In the genomic region with DNA sequence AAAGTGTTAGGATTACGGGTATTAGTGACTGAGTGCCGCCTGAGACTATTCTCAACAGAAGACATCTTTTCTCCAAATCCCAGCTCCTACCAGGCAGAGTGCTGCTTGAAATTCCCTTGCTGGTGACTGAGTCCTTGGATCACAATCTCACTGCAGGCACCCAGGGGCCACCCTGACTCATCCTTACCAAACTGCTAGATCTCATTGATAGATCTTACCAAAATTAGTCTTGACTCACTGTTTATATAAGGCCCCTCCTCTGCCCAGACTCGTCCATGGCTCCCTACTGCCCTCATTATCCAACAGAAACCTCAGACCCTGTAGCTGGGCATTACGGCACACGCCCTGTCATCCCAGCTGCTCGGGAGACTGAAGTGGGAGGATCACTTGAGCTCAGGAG, we compare ENCODE assay signal across 1 cellular context.
TF ChIP-seq lines count a peak whose summit lies in the region.

No MANE protein-coding gene starts in this region.

TF ChIP-seq in GM23338, 12 proteins besides CTCF, POLR2A, EP300 and RAD21 (continued from another document):
- TF ChIP-seq NANOG (IDR thresholded peaks at IDR 0.05; ENCODE audit: borderline replicate concordance), result no peak
- no peak for TF ChIP-seq EZH2 (IDR thresholded peaks at IDR 0.05; ENCODE audit: low read depth, unreplicated experiment)
- no peak for TF ChIP-seq POLR2AphosphoS5 (IDR thresholded peaks at IDR 0.05; ENCODE audit: low read depth)
- TF ChIP-seq CREB1 (CRISPR knock-in tag; IDR thresholded peaks at IDR 0.05; ENCODE audit: low read depth), result no peak
- no peak for TF ChIP-seq STAT1 (IDR thresholded peaks at IDR 0.05; ENCODE audit: unreplicated experiment)
- no peak for TF ChIP-seq ZNF114 (CRISPR knock-in tag; IDR thresholded peaks at IDR 0.05)
- no peak for TF ChIP-seq ZNF331 (CRISPR knock-in tag; IDR thresholded peaks at IDR 0.05; ENCODE audit: low read depth)
- TF ChIP-seq, protein P1, sequence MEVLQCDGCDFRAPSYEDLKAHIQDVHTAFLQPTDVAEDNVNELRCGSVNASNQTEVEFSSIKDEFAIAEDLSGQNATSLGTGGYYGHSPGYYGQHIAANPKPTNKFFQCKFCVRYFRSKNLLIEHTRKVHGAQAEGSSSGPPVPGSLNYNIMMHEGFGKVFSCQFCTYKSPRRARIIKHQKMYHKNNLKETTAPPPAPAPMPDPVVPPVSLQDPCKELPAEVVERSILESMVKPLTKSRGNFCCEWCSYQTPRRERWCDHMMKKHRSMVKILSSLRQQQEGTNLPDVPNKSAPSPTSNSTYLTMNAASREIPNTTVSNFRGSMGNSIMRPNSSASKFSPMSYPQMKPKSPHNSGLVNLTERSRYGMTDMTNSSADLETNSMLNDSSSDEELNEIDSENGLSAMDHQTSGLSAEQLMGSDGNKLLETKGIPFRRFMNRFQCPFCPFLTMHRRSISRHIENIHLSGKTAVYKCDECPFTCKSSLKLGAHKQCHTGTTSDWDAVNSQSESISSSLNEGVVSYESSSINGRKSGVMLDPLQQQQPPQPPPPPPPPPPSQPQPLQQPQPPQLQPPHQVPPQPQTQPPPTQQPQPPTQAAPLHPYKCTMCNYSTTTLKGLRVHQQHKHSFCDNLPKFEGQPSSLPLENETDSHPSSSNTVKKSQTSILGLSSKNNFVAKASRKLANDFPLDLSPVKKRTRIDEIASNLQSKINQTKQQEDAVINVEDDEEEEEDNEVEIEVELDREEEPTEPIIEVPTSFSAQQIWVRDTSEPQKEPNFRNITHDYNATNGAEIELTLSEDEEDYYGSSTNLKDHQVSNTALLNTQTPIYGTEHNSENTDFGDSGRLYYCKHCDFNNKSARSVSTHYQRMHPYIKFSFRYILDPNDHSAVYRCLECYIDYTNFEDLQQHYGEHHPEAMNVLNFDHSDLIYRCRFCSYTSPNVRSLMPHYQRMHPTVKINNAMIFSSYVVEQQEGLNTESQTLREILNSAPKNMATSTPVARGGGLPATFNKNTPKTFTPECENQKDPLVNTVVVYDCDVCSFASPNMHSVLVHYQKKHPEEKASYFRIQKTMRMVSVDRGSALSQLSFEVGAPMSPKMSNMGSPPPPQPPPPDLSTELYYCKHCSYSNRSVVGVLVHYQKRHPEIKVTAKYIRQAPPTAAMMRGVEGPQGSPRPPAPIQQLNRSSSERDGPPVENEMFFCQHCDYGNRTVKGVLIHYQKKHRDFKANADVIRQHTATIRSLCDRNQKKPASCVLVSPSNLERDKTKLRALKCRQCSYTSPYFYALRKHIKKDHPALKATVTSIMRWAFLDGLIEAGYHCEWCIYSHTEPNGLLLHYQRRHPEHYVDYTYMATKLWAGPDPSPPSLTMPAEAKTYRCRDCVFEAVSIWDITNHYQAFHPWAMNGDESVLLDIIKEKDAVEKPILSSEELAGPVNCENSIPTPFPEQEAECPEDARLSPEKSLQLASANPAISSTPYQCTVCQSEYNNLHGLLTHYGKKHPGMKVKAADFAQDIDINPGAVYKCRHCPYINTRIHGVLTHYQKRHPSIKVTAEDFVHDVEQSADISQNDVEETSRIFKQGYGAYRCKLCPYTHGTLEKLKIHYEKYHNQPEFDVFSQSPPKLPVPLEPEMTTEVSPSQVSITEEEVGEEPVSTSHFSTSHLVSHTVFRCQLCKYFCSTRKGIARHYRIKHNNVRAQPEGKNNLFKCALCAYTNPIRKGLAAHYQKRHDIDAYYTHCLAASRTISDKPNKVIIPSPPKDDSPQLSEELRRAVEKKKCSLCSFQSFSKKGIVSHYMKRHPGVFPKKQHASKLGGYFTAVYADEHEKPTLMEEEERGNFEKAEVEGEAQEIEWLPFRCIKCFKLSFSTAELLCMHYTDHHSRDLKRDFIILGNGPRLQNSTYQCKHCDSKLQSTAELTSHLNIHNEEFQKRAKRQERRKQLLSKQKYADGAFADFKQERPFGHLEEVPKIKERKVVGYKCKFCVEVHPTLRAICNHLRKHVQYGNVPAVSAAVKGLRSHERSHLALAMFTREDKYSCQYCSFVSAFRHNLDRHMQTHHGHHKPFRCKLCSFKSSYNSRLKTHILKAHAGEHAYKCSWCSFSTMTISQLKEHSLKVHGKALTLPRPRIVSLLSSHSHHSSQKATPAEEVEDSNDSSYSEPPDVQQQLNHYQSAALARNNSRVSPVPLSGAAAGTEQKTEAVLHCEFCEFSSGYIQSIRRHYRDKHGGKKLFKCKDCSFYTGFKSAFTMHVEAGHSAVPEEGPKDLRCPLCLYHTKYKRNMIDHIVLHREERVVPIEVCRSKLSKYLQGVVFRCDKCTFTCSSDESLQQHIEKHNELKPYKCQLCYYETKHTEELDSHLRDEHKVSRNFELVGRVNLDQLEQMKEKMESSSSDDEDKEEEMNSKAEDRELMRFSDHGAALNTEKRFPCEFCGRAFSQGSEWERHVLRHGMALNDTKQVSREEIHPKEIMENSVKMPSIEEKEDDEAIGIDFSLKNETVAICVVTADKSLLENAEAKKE (CRISPR knock-in tag; IDR thresholded peaks at IDR 0.05), result no peak
- TF ChIP-seq, protein P2, sequence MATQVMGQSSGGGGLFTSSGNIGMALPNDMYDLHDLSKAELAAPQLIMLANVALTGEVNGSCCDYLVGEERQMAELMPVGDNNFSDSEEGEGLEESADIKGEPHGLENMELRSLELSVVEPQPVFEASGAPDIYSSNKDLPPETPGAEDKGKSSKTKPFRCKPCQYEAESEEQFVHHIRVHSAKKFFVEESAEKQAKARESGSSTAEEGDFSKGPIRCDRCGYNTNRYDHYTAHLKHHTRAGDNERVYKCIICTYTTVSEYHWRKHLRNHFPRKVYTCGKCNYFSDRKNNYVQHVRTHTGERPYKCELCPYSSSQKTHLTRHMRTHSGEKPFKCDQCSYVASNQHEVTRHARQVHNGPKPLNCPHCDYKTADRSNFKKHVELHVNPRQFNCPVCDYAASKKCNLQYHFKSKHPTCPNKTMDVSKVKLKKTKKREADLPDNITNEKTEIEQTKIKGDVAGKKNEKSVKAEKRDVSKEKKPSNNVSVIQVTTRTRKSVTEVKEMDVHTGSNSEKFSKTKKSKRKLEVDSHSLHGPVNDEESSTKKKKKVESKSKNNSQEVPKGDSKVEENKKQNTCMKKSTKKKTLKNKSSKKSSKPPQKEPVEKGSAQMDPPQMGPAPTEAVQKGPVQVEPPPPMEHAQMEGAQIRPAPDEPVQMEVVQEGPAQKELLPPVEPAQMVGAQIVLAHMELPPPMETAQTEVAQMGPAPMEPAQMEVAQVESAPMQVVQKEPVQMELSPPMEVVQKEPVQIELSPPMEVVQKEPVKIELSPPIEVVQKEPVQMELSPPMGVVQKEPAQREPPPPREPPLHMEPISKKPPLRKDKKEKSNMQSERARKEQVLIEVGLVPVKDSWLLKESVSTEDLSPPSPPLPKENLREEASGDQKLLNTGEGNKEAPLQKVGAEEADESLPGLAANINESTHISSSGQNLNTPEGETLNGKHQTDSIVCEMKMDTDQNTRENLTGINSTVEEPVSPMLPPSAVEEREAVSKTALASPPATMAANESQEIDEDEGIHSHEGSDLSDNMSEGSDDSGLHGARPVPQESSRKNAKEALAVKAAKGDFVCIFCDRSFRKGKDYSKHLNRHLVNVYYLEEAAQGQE (IDR thresholded peaks at IDR 0.05; ENCODE audit: unreplicated experiment), result no peak
- no peak for TF ChIP-seq EZH2phosphoT487 (IDR thresholded peaks at IDR 0.05; ENCODE audit: unreplicated experiment)
- TF ChIP-seq, protein P3, sequence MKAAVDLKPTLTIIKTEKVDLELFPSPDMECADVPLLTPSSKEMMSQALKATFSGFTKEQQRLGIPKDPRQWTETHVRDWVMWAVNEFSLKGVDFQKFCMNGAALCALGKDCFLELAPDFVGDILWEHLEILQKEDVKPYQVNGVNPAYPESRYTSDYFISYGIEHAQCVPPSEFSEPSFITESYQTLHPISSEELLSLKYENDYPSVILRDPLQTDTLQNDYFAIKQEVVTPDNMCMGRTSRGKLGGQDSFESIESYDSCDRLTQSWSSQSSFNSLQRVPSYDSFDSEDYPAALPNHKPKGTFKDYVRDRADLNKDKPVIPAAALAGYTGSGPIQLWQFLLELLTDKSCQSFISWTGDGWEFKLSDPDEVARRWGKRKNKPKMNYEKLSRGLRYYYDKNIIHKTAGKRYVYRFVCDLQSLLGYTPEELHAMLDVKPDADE (IDR thresholded peaks at IDR 0.05), result no peak
